Comparison of ENCODE assay signal across 8 cellular contexts in genomic region chr15:40435331-40436089, GRCh38. TPM values are rescaled to one million over a fixed set of nuclear protein-coding genes. Genes with fewer than 3 reads are reported as not detected.
A peak's percentile ranks its signal among the peaks of the same experiment; 100 is the strongest.
DNase-seq lines count a peak whose midpoint lies in the region; ATAC-seq and TF ChIP-seq lines count a peak whose summit lies in the region.

No MANE protein-coding gene starts in this region.

- peaks cover 25% of the 10 kb centered on the region for H3K4me1 Mint-ChIP-seq in activated CD4-positive, alpha-beta T cell treated with anti-CD3 and anti-CD28 coated beads for 36 hours
- peaks cover 23% of the 10 kb centered on the region for H3K4me1 Mint-ChIP-seq in activated CD4-positive, alpha-beta T cell treated with anti-CD3 and anti-CD28 coated beads, Interleukin-2, amount 10 ng/mL, durations not matched to agents 7 days and 5 days
- H3K4me1 Mint-ChIP-seq in brain = peaks cover 44% of the 10 kb centered on the region

- H3K27ac Mint-ChIP-seq in activated CD4-positive, alpha-beta T cell treated with anti-CD3 and anti-CD28 coated beads for 36 hours = no peak overlapping the region
- no peak overlapping the region for H3K27ac Mint-ChIP-seq in activated CD4-positive, alpha-beta T cell treated with anti-CD3 and anti-CD28 coated beads, Interleukin-2, amount 10 ng/mL, durations not matched to agents 7 days and 5 days
- peak overlapping the region in 1 of 5 experiments; percentile 29 for H3K27ac Mint-ChIP-seq in brain

- no peaks in the 10 kb centered on the region for H3K9me3 Mint-ChIP-seq in activated CD4-positive, alpha-beta T cell treated with anti-CD3 and anti-CD28 coated beads for 36 hours (ENCODE audit: low read depth)
- H3K9me3 Mint-ChIP-seq in activated CD4-positive, alpha-beta T cell treated with anti-CD3 and anti-CD28 coated beads, Interleukin-2, amount 10 ng/mL, durations not matched to agents 7 days and 5 days = no peaks in the 10 kb centered on the region
- H3K9me3 Mint-ChIP-seq in brain = no peaks in the 10 kb centered on the region

- intact Hi-C loops in activated CD4-positive, alpha-beta T cell treated with anti-CD3 and anti-CD28 coated beads for 36 hours (cut with DNase I, micrococcal nuclease) = no loop called here

- H3K27me3 Mint-ChIP-seq in activated CD4-positive, alpha-beta T cell treated with anti-CD3 and anti-CD28 coated beads for 36 hours = peaks cover 35% of the 10 kb centered on the region
- peaks cover 60% of the 10 kb centered on the region for H3K27me3 Mint-ChIP-seq in activated CD4-positive, alpha-beta T cell treated with anti-CD3 and anti-CD28 coated beads, Interleukin-2, amount 10 ng/mL, durations not matched to agents 7 days and 5 days
- H3K27me3 Mint-ChIP-seq in brain = peaks cover 65% of the 10 kb centered on the region

- ATAC-seq in activated CD4-positive, alpha-beta T cell treated with anti-CD3 and anti-CD28 coated beads for 36 hours = no peak
- ATAC-seq in HG03432 (IDR thresholded peaks at IDR 0.05; ENCODE audit: unreplicated experiment) = no peak
- ATAC-seq in GM21723 (IDR thresholded peaks at IDR 0.05; ENCODE audit: unreplicated experiment) = no peak

- no peaks in the 10 kb centered on the region for H3K79me1 ChIP-seq in mesendoderm (ENCODE audit: low read length)

- H3K4me2 ChIP-seq in mesendoderm (ENCODE audit: low read length) = peak overlapping the region; percentile 99

- peak overlapping the region; percentile 87 for H3K9ac ChIP-seq in mesendoderm (ENCODE audit: low read length)
- H3K9ac ChIP-seq in subcutaneous abdominal adipose tissue (ENCODE audit: low read length in 5 of 5) = peak overlapping the region in 1 of 5 donors; percentile 14

- no peak overlapping the region for H2AK5ac ChIP-seq in mesendoderm (ENCODE audit: low read length)

- H2BK120ac ChIP-seq in mesendoderm (ENCODE audit: low read depth, low read length) = no peak overlapping the region

- H3K4me3 Mint-ChIP-seq in activated CD4-positive, alpha-beta T cell treated with anti-CD3 and anti-CD28 coated beads for 36 hours = peak overlapping the region; percentile 16
- no peak overlapping the region for H3K4me3 Mint-ChIP-seq in activated CD4-positive, alpha-beta T cell treated with anti-CD3 and anti-CD28 coated beads, Interleukin-2, amount 10 ng/mL, durations not matched to agents 7 days and 5 days
- H3K4me3 Mint-ChIP-seq in brain = peak overlapping the region; percentile 42 to 95 (median 77)

- no peaks in the 10 kb centered on the region for H3K36me3 Mint-ChIP-seq in activated CD4-positive, alpha-beta T cell treated with anti-CD3 and anti-CD28 coated beads for 36 hours (ENCODE audit: low read depth)
- H3K36me3 Mint-ChIP-seq in activated CD4-positive, alpha-beta T cell treated with anti-CD3 and anti-CD28 coated beads, Interleukin-2, amount 10 ng/mL, durations not matched to agents 7 days and 5 days (ENCODE audit: low read depth) = peaks cover 4% of the 10 kb centered on the region
- H3K36me3 Mint-ChIP-seq in brain = no peaks in the 10 kb centered on the region

- H2BK5ac ChIP-seq in mesendoderm (ENCODE audit: low read length) = no peak overlapping the region

- H3K4me3 ChIP-seq in mesendoderm (ENCODE audit: low read length) (peak overlapping the region; percentile 74), subcutaneous abdominal adipose tissue (ENCODE audit: low read depth in 1 of 5, low read length in 5 of 5) (peak overlapping the region in 3 of 5 donors; percentile 22 to 45 (median 43))

- H4K8ac ChIP-seq in mesendoderm (ENCODE audit: low read depth, low read length) = no peak overlapping the region

- peaks cover 26% of the 10 kb centered on the region for H3K4me1 ChIP-seq in mesendoderm (ENCODE audit: control insufficient read depth, low read depth, low read length)
- peaks cover 3 to 33% (median 29%) of the 10 kb centered on the region in 5 donors for H3K4me1 ChIP-seq in subcutaneous abdominal adipose tissue (ENCODE audit: control insufficient read depth in 5 of 5, insufficient read depth in 5 of 5, low read length in 5 of 5)

- no peak overlapping the region for H2BK15ac ChIP-seq in mesendoderm (replicated peaks; ENCODE audit: low read depth)

- H3K56ac ChIP-seq in mesendoderm (ENCODE audit: low read length) = peak overlapping the region; percentile 97

- POLR2A ChIA-PET in activated CD4-positive, alpha-beta T cell treated with anti-CD3 and anti-CD28 coated beads for 36 hours (lab: Charles Lee) = no interaction called here
- POLR2A ChIA-PET in activated CD4-positive, alpha-beta T cell treated with anti-CD3 and anti-CD28 coated beads, Interleukin-2, amount 10 ng/mL, durations not matched to agents 7 days and 5 days (lab: Charles Lee) = no interaction called here

- TF ChIP-seq CTCF in brain (conservative IDR thresholded peaks at IDR 0.05) = no peak

- no peak overlapping the region for H4K5ac ChIP-seq in mesendoderm (ENCODE audit: low read length)

- H3K36me3 ChIP-seq in mesendoderm (ENCODE audit: control insufficient read depth, insufficient read depth, low read length) (no peaks in the 10 kb centered on the region), subcutaneous abdominal adipose tissue (ENCODE audit: control insufficient read depth in 5 of 5, insufficient read depth in 5 of 5, low read length in 5 of 5) (no peaks in the 10 kb centered on the region)

- CTCF ChIA-PET in activated CD4-positive, alpha-beta T cell treated with anti-CD3 and anti-CD28 coated beads for 36 hours (lab: Charles Lee) = interaction anchor here (0.6 to 1.3 kb wide), 4 partner anchors 53 to 156 kb away, joined by 3 read pairs; no protein-coding TSS in a partner anchor
- CTCF ChIA-PET in activated CD4-positive, alpha-beta T cell treated with anti-CD3 and anti-CD28 coated beads, Interleukin-2, amount 10 ng/mL, durations not matched to agents 7 days and 5 days (lab: Charles Lee) = interaction anchor here (1.0 to 2.3 kb wide), 4 partner anchors 14 to 91 kb away, joined by 3 to 7 read pairs (median 4); no protein-coding TSS in a partner anchor

- no peak for DNase-seq in activated CD4-positive, alpha-beta T cell treated with anti-CD3 and anti-CD28 coated beads for 36 hours
- DNase-seq in activated CD4-positive, alpha-beta T cell treated with anti-CD3 and anti-CD28 coated beads, Interleukin-2, amount 10 ng/mL, durations not matched to agents 7 days and 5 days = no peak
- no peak for DNase-seq in mesendoderm
- DNase-seq in UCSD-AML1 (lab: John Stamatoyannopoulos, UW; ENCODE audit: unreplicated experiment) = no peak

- H3K27me3 ChIP-seq in mesendoderm (ENCODE audit: insufficient read depth, low read length, poor library complexity) (no peaks in the 10 kb centered on the region), subcutaneous abdominal adipose tissue (ENCODE audit: control insufficient read depth in 5 of 5, insufficient read depth in 4 of 5, low read length in 5 of 5) (peaks cover 30 to 43% (median 35%) of the 10 kb centered on the region in 5 donors)

- no peaks in the 10 kb centered on the region for H3K9me3 ChIP-seq in subcutaneous abdominal adipose tissue (ENCODE audit: control insufficient read depth in 5 of 5, low read length in 5 of 5)

- H3K79me2 ChIP-seq in mesendoderm (ENCODE audit: control insufficient read depth, insufficient read depth, low read length) = no peaks in the 10 kb centered on the region

- peak overlapping the region; percentile 77 for H3K4ac ChIP-seq in mesendoderm (ENCODE audit: low read depth, low read length)

- H3K23ac ChIP-seq in mesendoderm (ENCODE audit: low read length) = peak overlapping the region; percentile 57

- no CpG with 5 or more reads among the region's 26 CpGs for WGBS in mesendoderm (ENCODE audit: extremely low coverage, insufficient coverage, low lambda C conversion rate)

- H3K27ac ChIP-seq in mesendoderm (ENCODE audit: low read depth, low read length) = no peak overlapping the region
- no peak overlapping the region for H3K27ac ChIP-seq in subcutaneous abdominal adipose tissue (ENCODE audit: low read depth, low read length)

- H3K18ac ChIP-seq in mesendoderm (ENCODE audit: low read length) = peak overlapping the region; percentile 24

RNA-seq across cellular contexts. Expression of gene BAHD1, which starts 5.2 kb away (rescaled TPM):
- total RNA-seq in activated CD4-positive, alpha-beta T cell treated with anti-CD3 and anti-CD28 coated beads for 36 hours = 10 to 100 TPM; 15.3 to 16.7 TPM
- 10 to 100 TPM; 28.7 to 30.8 TPM for total RNA-seq in activated CD4-positive, alpha-beta T cell treated with anti-CD3 and anti-CD28 coated beads, Interleukin-2, amount 10 ng/mL, durations not matched to agents 7 days and 5 days
- 22.4 TPM for polyA plus RNA-seq in brain (ENCODE audit: insufficient read depth, low read depth, low replicate concordance)
- 19.9 TPM for polyA plus RNA-seq in mesendoderm (2013, experiment 1 of 2)
- 20.3 TPM for polyA plus RNA-seq in mesendoderm (2013, experiment 2 of 2)

RNA-seq across cellular contexts. Expression of gene IVD, which starts 29.9 kb away (rescaled TPM):
- 10 to 100 TPM; 30.8 to 46.2 TPM for total RNA-seq in activated CD4-positive, alpha-beta T cell treated with anti-CD3 and anti-CD28 coated beads for 36 hours
- total RNA-seq in activated CD4-positive, alpha-beta T cell treated with anti-CD3 and anti-CD28 coated beads, Interleukin-2, amount 10 ng/mL, durations not matched to agents 7 days and 5 days = 10 to 100 TPM; 38.4 to 47.1 TPM
- 64.0 TPM for polyA plus RNA-seq in brain (ENCODE audit: insufficient read depth, low read depth, low replicate concordance)
- polyA plus RNA-seq in mesendoderm (2013, experiment 1 of 2) = 29.0 TPM
- 29.9 TPM for polyA plus RNA-seq in mesendoderm (2013, experiment 2 of 2)

RNA-seq across cellular contexts. Expression of gene CHST14, which starts 35.3 kb away (rescaled TPM):
- total RNA-seq in activated CD4-positive, alpha-beta T cell treated with anti-CD3 and anti-CD28 coated beads for 36 hours = 1 to 10 TPM; 5.4 to 6.2 TPM
- 10 to 100 TPM; 14.3 to 14.6 TPM for total RNA-seq in activated CD4-positive, alpha-beta T cell treated with anti-CD3 and anti-CD28 coated beads, Interleukin-2, amount 10 ng/mL, durations not matched to agents 7 days and 5 days
- polyA plus RNA-seq in brain (ENCODE audit: insufficient read depth, low read depth, low replicate concordance) = 13.5 TPM
- polyA plus RNA-seq in mesendoderm (2013, experiment 1 of 2) = 12.4 TPM
- polyA plus RNA-seq in mesendoderm (2013, experiment 2 of 2) = 12.4 TPM

RNA-seq across cellular contexts. Expression of gene KNSTRN, which starts 53.0 kb away (rescaled TPM):
- total RNA-seq in activated CD4-positive, alpha-beta T cell treated with anti-CD3 and anti-CD28 coated beads for 36 hours = 10 to 100 TPM; 56.2 to 58.8 TPM
- total RNA-seq in activated CD4-positive, alpha-beta T cell treated with anti-CD3 and anti-CD28 coated beads, Interleukin-2, amount 10 ng/mL, durations not matched to agents 7 days and 5 days = 10 to 100 TPM; 57.5 to 63.3 TPM
- 48.0 TPM for polyA plus RNA-seq in brain (ENCODE audit: insufficient read depth, low read depth, low replicate concordance)
- polyA plus RNA-seq in mesendoderm (2013, experiment 1 of 2) = 59.1 TPM
- 60.3 TPM for polyA plus RNA-seq in mesendoderm (2013, experiment 2 of 2)
